ENCODE assay signal across 20 cellular contexts in the genomic region with DNA sequence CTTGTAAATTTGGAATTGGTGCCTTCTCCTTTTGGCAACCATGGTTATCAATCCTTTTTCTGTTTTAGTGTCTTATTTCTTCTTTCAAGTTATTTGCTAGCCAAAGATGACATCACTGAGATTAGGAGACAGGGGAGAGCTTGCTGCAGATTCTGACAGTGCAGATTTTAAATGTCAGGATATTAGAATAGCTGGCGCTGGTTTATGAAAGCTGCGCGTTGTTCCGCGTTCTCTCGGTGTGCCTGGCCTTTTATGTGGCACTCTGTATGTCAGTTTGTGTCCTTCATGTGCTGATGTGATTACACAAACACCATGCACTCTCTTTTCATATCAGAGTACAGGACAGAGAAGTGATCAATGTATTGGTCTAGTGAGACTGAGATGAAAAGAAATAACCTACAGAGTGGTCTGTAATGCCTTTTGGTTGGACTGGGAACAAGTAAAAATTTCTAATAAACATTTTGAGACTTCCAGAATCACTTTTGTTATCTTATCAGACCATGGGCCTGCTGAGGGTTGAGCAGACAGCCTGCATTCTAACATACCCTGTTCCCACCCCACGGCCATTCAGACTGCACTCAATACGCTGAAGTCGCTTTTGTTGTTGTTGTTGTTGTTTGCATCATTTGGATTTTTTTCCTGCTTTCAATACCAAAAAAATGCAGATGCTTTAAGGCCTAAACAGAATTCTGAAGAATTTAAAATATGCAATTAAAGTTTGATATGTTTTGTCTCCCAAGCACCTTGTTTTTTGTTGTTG. TPM values are rescaled to one million over a fixed set of nuclear protein-coding genes. Genes with fewer than 3 reads are reported as not detected.
DNase-seq lines count a peak whose midpoint lies in the region; ATAC-seq and TF ChIP-seq lines count a peak whose summit lies in the region.
"Had no signal": no experiment of that assay in that cellular context is flagged by ENCODE, and none has a peak within 500 bp of the region (broad histone marks: within the 10 kb centered on the region; RNA-seq: fewer than 3 reads in every experiment).

No MANE protein-coding gene starts in this region.

- TSS peak; percentile 11 for BruUV-seq in MCF 10A (replicated peaks; lab: Mats Ljungman, UMichigan)
- BruUV-seq in mammary epithelial cell (replicated peaks; lab: Mats Ljungman, UMichigan), result no TSS peak

- in situ Hi-C loops in mammary epithelial cell (cut with MboI; ENCODE audit: low sequenced_read_pairs in 2 of 2), result no loop called here

- TF ChIP-seq CTCF in MCF 10A (IDR thresholded peaks at IDR 0.05; ENCODE audit: unreplicated experiment) (no peak), mammary epithelial cell (conservative IDR thresholded peaks at IDR 0.05 in 1 of 2, IDR thresholded peaks at IDR 0.05 in 1 of 2; ENCODE audit: extremely low read depth in 1 of 2, insufficient read depth in 1 of 2, low read depth in 1 of 2, low read length in 2 of 2) (no peak), brain (conservative IDR thresholded peaks at IDR 0.05) (no peak), BE2C (IDR thresholded peaks at IDR 0.05; ENCODE audit: low read depth, low read length) (no peak)

- dilution Hi-C loops in mammary epithelial cell (cut with HindIII; ENCODE audit: low sequenced_read_pairs), result no loop called here

- no peak for ATAC-seq in HG03469 (IDR thresholded peaks at IDR 0.05; ENCODE audit: unreplicated experiment)
- ATAC-seq: CD8-positive, alpha-beta T cell had no signal

- H3K36me3 ChIP-seq in mammary epithelial cell (ENCODE audit: insufficient read depth, low read length) (peaks cover 24% of the 10 kb centered on the region), BE2C (peaks cover 58% of the 10 kb centered on the region)

- H3K36me3 Mint-ChIP-seq in MCF 10A (ENCODE audit: insufficient read depth, unreplicated experiment), result peaks cover 86% of the 10 kb centered on the region
- peaks cover 63% of the 10 kb centered on the region for H3K36me3 Mint-ChIP-seq in brain

- no peak overlapping the region for H3K4me2 ChIP-seq in mammary epithelial cell (ENCODE audit: insufficient read depth, low read depth, low read length)
- H3K4me2 ChIP-seq: BLaER1 had no signal

- POLR2A ChIA-PET in MCF 10A (lab: Yijun Ruan, JAX), result no interaction called here

- H3K27ac Mint-ChIP-seq in MCF 10A (ENCODE audit: low read depth, unreplicated experiment), result no peak overlapping the region
- peak overlapping the region; percentile 28 to 87 (median 58) for H3K27ac Mint-ChIP-seq in brain
- H3K27ac Mint-ChIP-seq: CD8-positive, alpha-beta T cell had no signal

- no peak overlapping the region for H3K27ac ChIP-seq in mammary epithelial cell (ENCODE audit: insufficient read depth, low read depth, low read length)
- H3K27ac ChIP-seq: BLaER1, GM23248 had no signal

- CTCF ChIA-PET in MCF 10A (lab: Yijun Ruan, JAX), result no interaction called here
- CTCF ChIA-PET in mammary epithelial cell (lab: Charles Lee; ENCODE audit: low non-redundant PET), result no interaction called here

- H2AFZ ChIP-seq in mammary epithelial cell (ENCODE audit: low read depth, low read length), result no peak overlapping the region
- H2AFZ ChIP-seq: GM23248 had no signal

- H3K4me3 Mint-ChIP-seq in MCF 10A (ENCODE audit: unreplicated experiment), result no peak overlapping the region
- H3K4me3 Mint-ChIP-seq in brain, result peak overlapping the region in 1 of 5 experiments; percentile 10
- H3K4me3 Mint-ChIP-seq: CD8-positive, alpha-beta T cell had no signal

- H3K79me2 ChIP-seq in mammary epithelial cell (ENCODE audit: insufficient read depth, low read length), result no peaks in the 10 kb centered on the region

- no peaks in the 10 kb centered on the region for H3K4me1 Mint-ChIP-seq in MCF 10A (ENCODE audit: insufficient read depth, unreplicated experiment)
- H3K4me1 Mint-ChIP-seq in brain, result peaks cover 20% of the 10 kb centered on the region

- no peak overlapping the region for H3K4me3 ChIP-seq in mammary epithelial cell (replicated peaks in 1 of 3; ENCODE audit: insufficient read depth in 1 of 3, low read depth in 2 of 3, low read length in 3 of 3)
- no peak overlapping the region for H3K4me3 ChIP-seq in BE2C (ENCODE audit: low read depth, low read length)
- H3K4me3 ChIP-seq: BLaER1, GM23248 had no signal

- H3K9ac ChIP-seq in mammary epithelial cell (ENCODE audit: insufficient read depth, low read length), result no peak overlapping the region
- H3K9ac ChIP-seq: BLaER1, GM23248 had no signal

- H3K27me3 ChIP-seq in mammary epithelial cell (ENCODE audit: insufficient read depth, low read length), result no peaks in the 10 kb centered on the region
- H3K27me3 ChIP-seq in BE2C, result no peaks in the 10 kb centered on the region
- H3K27me3 ChIP-seq: BLaER1 had no signal

- no peaks in the 10 kb centered on the region for H3K9me3 ChIP-seq in mammary epithelial cell (replicated peaks; ENCODE audit: insufficient read depth, low read length)
- no peaks in the 10 kb centered on the region for H3K9me3 ChIP-seq in BE2C
- H3K9me3 ChIP-seq: BLaER1 had no signal

- DNase-seq in MCF 10A (ENCODE audit: unreplicated experiment) (no peak), mammary epithelial cell (no peak), globus pallidus (ENCODE audit: low spot score) (peak; percentile 36), pons (ENCODE audit: low spot score) (peak; percentile 40), iPS-NIHi7 (ENCODE audit: extremely low spot score) (no peak), BE2C (no peak)
- DNase-seq: 8988T; CD8-positive, alpha-beta T cell; DMS79 treated with DMSO at 0.1 percent for 48 hours; GM23248; NCI-H1417; NCI-H1930; NCI-H2171; NCI-H446; NCI-H69; NK-92 treated with Interleukin-12 subunit alpha and Interleukin-12 subunit beta, amount 100 ng/mL, for 24 hours; OCI-M1 had no signal

- intact Hi-C loops in MCF 10A (cut with micrococcal nuclease) (no loop called here), mammary epithelial cell (cut with micrococcal nuclease) (no loop called here)

- H3K4me1 ChIP-seq in mammary epithelial cell (ENCODE audit: insufficient read depth, low read length) (no peaks in the 10 kb centered on the region), BE2C (peaks cover 2% of the 10 kb centered on the region; the same call in 1 of the 2 replicates)
- H3K4me1 ChIP-seq: BLaER1 had no signal

- WGBS in mammary epithelial cell (ENCODE audit: low coverage, missing lambda C conversion rate), result 94% methylated on average over 9 of the region's 9 CpGs

- no peaks in the 10 kb centered on the region for H4K20me1 ChIP-seq in mammary epithelial cell (ENCODE audit: insufficient read depth, low read length)

- H3K27me3 Mint-ChIP-seq in MCF 10A (ENCODE audit: insufficient read depth, unreplicated experiment), result no peaks in the 10 kb centered on the region
- peaks cover 2% of the 10 kb centered on the region for H3K27me3 Mint-ChIP-seq in brain

- H3K9me3 Mint-ChIP-seq in MCF 10A (ENCODE audit: unreplicated experiment) (no peaks in the 10 kb centered on the region), brain (no peaks in the 10 kb centered on the region)
- H3K9me3 Mint-ChIP-seq: CD8-positive, alpha-beta T cell had no signal

RNA-seq across cellular contexts. Expression of a gene that starts 49.7 kb away (rescaled TPM):
- total RNA-seq in MCF 10A (2022), result 24.3 and 25.3 TPM in 2 replicates
- total RNA-seq in mammary epithelial cell, result 10 to 100 TPM; 20.5 to 23.2 TPM
- 15.0 TPM for polyA plus RNA-seq in mammary epithelial cell
- polyA minus RNA-seq in mammary epithelial cell, result 12.8 TPM
- polyA plus RNA-seq in brain (ENCODE audit: insufficient read depth, low read depth, low replicate concordance), result 5.6 TPM
- polyA plus RNA-seq in BE2C (2012; ENCODE audit: insufficient read depth, insufficient read length, low read depth), result 19.8 TPM

Comparison
In these comparisons a context has a peak if more than half of its experiments do, and no peak if none do; other contexts are left out.
1. DNase-seq: peak in globus pallidus (single experiment) and pons (single experiment); none in MCF 10A (single experiment), mammary epithelial cell (single experiment), iPS-NIHi7 (single experiment) and BE2C (single experiment).